ENCODE assay signal across 22 cellular contexts in genomic region chr19:30339624-30340525, GRCh38. TPM values are rescaled to one million over a fixed set of nuclear protein-coding genes. Genes with fewer than 3 reads are reported as not detected.
"Had no signal": no experiment of that assay in that cellular context is flagged by ENCODE, and none has a peak within 500 bp of the region (broad histone marks: within the 10 kb centered on the region; RNA-seq: fewer than 3 reads in every experiment).

No MANE protein-coding gene starts in this region.

- DNase-seq: activated T-cell treated with anti-CD3 and anti-CD28 coated beads, Interleukin-2, amount 50 U/mL, for 1 hour; central memory CD4-positive, alpha-beta T cell; heart right ventricle; lower lobe of right lung; mesendoderm; naive thymus-derived CD8-positive, alpha-beta T cell; pancreas; right cardiac atrium; stimulated activated CD4-positive, alpha-beta T cell treated with anti-CD3 and anti-CD28 coated beads, Interleukin-4, amount 100 ng/mL, for 4 hours; stimulated activated naive CD8-positive, alpha-beta T cell treated with anti-CD3 and anti-CD28 coated beads, Interleukin-15, Interleukin-2, amounts not matched to agents 100 U/mL and 50 U/mL, for 24 hours; T-helper 9 cell; transverse colon had no signal

- H3K9me3 ChIP-seq: ascending aorta, heart right ventricle, lower lobe of right lung, neutrophil, pancreas, transverse colon, vagina had no signal

- H3K4me3 Mint-ChIP-seq: naive thymus-derived CD8-positive, alpha-beta T cell had no signal

- H3K27ac Mint-ChIP-seq: activated naive CD4-positive, alpha-beta T cell treated with anti-CD3 and anti-CD28 coated beads, Interleukin-2, amount 50 U/mL, for 72 hours had no signal

- H3K36me3 ChIP-seq: ascending aorta, heart right ventricle, lower lobe of right lung, neutrophil, pancreas, transverse colon, vagina had no signal

- H3K27ac ChIP-seq: ascending aorta, heart right ventricle, lower lobe of right lung, neutrophil, pancreas, vagina had no signal

- ATAC-seq: activated naive CD4-positive, alpha-beta T cell treated with anti-CD3 and anti-CD28 coated beads, Interleukin-2, amount 50 U/mL, for 72 hours; lower lobe of right lung; naive thymus-derived CD8-positive, alpha-beta T cell; pancreas; right cardiac atrium; stimulated activated naive CD8-positive, alpha-beta T cell treated with anti-CD3 and anti-CD28 coated beads, Interleukin-15, Interleukin-2, amounts not matched to agents 100 U/mL and 50 U/mL, for 24 hours had no signal

- H3K27me3 ChIP-seq: ascending aorta, neutrophil, pancreas, transverse colon, vagina had no signal

- H3K36me3 Mint-ChIP-seq: activated naive CD4-positive, alpha-beta T cell treated with anti-CD3 and anti-CD28 coated beads, Interleukin-2, amount 50 U/mL, for 72 hours; naive thymus-derived CD8-positive, alpha-beta T cell had no signal

- H3K4me1 ChIP-seq: ascending aorta, heart right ventricle, lower lobe of right lung, pancreas had no signal

- H3K4me1 Mint-ChIP-seq: naive thymus-derived CD8-positive, alpha-beta T cell had no signal

- H3K4me3 ChIP-seq: ascending aorta, heart right ventricle, lower lobe of right lung, pancreas, transverse colon, vagina had no signal

- FAIRE-seq: colon, keratinocyte, pancreas had no signal

- H3K9me3 Mint-ChIP-seq: activated naive CD4-positive, alpha-beta T cell treated with anti-CD3 and anti-CD28 coated beads, Interleukin-2, amount 50 U/mL, for 72 hours; naive thymus-derived CD8-positive, alpha-beta T cell had no signal

RNA-seq across cellular contexts. Expression of gene ZNF536, which starts 32.3 kb away (rescaled TPM):
- total RNA-seq: activated naive CD4-positive, alpha-beta T cell treated with anti-CD3 and anti-CD28 coated beads, Interleukin-2, amount 50 U/mL, for 72 hours; ascending aorta; epithelial cell of proximal tubule; fibroblast of villous mesenchyme; naive thymus-derived CD8-positive, alpha-beta T cell; pulmonary artery endothelial cell; T-helper 1 cell treated with Interleukin-12 subunit alpha and Interleukin-12 subunit beta and Interleukin-4 antibody, amounts not matched to agents 30 ng/mL and 1 ng/mL, for 36 hours had no signal
- polyA plus RNA-seq: keratinocyte; naive thymus-derived CD8-positive, alpha-beta T cell had no signal
